ENCODE assay signal across 1 cellular context in the genomic region with DNA sequence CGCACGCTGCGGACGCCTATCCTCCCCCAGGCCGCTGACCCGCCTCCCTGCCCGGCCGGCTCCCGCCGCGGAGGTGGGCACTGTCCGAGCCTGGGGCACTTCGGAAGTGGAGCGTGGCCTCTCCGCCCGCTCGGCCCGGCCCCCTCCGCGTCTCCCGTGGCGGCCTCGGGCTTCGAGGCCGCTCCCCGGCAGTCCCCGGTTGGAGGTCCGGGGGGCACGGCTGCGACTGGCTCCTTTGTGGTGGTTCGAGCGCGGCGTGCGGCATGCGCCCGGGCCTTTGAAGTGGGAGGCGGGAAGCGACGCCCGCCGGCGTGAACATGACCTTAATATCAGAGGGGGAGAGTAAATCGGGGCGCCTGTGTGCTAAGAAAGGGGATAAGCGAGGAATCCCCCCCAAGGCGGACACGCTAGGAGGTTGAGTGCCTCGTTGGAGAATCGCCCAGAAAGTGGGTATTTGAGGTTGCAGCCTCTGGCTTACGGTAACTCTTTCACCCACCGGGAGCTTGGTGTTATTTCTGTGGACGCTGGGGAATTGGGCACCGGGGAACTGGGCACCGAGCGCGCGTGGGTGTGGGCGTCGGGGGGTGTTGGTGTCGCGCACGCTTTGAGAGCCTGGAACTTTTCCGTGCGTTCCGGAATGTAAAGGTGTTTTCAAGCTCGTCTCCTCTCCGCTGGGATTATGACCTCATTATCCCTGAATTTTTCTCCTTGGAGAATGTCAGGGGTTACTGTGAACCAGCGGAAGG.
TF ChIP-seq lines count a peak whose summit lies in the region.

No MANE protein-coding gene starts in this region.

TF ChIP-seq in HepG2, 621 proteins besides CTCF, POLR2A, EP300 and RAD21 (continued from another document and continues in another):
- no peak for TF ChIP-seq ZNF720 (CRISPR knock-in tag; IDR thresholded peaks at IDR 0.05)
- no peak for TF ChIP-seq NKX3-1 (CRISPR knock-in tag; IDR thresholded peaks at IDR 0.05)
- TF ChIP-seq, protein P1, sequence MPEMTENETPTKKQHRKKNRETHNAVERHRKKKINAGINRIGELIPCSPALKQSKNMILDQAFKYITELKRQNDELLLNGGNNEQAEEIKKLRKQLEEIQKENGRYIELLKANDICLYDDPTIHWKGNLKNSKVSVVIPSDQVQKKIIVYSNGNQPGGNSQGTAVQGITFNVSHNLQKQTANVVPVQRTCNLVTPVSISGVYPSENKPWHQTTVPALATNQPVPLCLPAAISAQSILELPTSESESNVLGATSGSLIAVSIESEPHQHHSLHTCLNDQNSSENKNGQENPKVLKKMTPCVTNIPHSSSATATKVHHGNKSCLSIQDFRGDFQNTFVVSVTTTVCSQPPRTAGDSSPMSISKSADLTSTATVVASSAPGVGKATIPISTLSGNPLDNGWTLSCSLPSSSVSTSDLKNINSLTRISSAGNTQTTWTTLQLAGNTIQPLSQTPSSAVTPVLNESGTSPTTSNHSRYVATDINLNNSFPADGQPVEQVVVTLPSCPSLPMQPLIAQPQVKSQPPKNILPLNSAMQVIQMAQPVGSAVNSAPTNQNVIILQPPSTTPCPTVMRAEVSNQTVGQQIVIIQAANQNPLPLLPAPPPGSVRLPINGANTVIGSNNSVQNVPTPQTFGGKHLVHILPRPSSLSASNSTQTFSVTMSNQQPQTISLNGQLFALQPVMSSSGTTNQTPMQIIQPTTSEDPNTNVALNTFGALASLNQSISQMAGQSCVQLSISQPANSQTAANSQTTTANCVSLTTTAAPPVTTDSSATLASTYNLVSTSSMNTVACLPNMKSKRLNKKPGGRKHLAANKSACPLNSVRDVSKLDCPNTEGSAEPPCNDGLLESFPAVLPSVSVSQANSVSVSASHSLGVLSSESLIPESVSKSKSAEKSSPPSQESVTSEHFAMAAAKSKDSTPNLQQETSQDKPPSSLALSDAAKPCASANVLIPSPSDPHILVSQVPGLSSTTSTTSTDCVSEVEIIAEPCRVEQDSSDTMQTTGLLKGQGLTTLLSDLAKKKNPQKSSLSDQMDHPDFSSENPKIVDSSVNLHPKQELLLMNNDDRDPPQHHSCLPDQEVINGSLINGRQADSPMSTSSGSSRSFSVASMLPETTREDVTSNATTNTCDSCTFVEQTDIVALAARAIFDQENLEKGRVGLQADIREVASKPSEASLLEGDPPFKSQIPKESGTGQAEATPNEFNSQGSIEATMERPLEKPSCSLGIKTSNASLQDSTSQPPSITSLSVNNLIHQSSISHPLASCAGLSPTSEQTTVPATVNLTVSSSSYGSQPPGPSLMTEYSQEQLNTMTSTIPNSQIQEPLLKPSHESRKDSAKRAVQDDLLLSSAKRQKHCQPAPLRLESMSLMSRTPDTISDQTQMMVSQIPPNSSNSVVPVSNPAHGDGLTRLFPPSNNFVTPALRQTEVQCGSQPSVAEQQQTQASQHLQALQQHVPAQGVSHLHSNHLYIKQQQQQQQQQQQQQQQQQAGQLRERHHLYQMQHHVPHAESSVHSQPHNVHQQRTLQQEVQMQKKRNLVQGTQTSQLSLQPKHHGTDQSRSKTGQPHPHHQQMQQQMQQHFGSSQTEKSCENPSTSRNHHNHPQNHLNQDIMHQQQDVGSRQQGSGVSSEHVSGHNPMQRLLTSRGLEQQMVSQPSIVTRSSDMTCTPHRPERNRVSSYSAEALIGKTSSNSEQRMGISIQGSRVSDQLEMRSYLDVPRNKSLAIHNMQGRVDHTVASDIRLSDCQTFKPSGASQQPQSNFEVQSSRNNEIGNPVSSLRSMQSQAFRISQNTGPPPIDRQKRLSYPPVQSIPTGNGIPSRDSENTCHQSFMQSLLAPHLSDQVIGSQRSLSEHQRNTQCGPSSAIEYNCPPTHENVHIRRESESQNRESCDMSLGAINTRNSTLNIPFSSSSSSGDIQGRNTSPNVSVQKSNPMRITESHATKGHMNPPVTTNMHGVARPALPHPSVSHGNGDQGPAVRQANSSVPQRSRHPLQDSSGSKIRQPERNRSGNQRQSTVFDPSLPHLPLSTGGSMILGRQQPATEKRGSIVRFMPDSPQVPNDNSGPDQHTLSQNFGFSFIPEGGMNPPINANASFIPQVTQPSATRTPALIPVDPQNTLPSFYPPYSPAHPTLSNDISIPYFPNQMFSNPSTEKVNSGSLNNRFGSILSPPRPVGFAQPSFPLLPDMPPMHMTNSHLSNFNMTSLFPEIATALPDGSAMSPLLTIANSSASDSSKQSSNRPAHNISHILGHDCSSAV (CRISPR knock-in tag; IDR thresholded peaks at IDR 0.05; ENCODE audit: borderline replicate concordance): no peak
- no peak for TF ChIP-seq ZFP36 (IDR thresholded peaks at IDR 0.05; ENCODE audit: borderline replicate concordance, low read depth, low read length, partially characterized antibody)
- peak; percentile 16; the same call in 1 of the 2 replicates for TF ChIP-seq KAT7 (CRISPR knock-in tag; IDR thresholded peaks at IDR 0.05; ENCODE audit: borderline replicate concordance)
- 0 out of 2 replicates have a peak, but pooled peaks have one; percentile 43 for TF ChIP-seq NFKB2 (CRISPR knock-in tag; IDR thresholded peaks at IDR 0.05; ENCODE audit: borderline replicate concordance)
- no peak for TF ChIP-seq ZNF101 (CRISPR knock-in tag; IDR thresholded peaks at IDR 0.05; ENCODE audit: borderline replicate concordance, low read depth)
- TF ChIP-seq DNMT3B (CRISPR knock-in tag; conservative IDR thresholded peaks at IDR 0.05): no peak
- no peak for TF ChIP-seq GABPB1 (CRISPR knock-in tag; IDR thresholded peaks at IDR 0.05)
- TF ChIP-seq NFRKB (IDR thresholded peaks at IDR 0.05): no peak
- no peak for TF ChIP-seq PHF20 (CRISPR knock-in tag; IDR thresholded peaks at IDR 0.05)
- TF ChIP-seq EZH2 (conservative IDR thresholded peaks at IDR 0.05; ENCODE audit: low read depth, low read length): no peak
- TF ChIP-seq, protein P2, sequence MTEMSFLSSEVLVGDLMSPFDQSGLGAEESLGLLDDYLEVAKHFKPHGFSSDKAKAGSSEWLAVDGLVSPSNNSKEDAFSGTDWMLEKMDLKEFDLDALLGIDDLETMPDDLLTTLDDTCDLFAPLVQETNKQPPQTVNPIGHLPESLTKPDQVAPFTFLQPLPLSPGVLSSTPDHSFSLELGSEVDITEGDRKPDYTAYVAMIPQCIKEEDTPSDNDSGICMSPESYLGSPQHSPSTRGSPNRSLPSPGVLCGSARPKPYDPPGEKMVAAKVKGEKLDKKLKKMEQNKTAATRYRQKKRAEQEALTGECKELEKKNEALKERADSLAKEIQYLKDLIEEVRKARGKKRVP (CRISPR knock-in tag; IDR thresholded peaks at IDR 0.05): no peak
- TF ChIP-seq MEIS1 (CRISPR knock-in tag; IDR thresholded peaks at IDR 0.05; ENCODE audit: borderline replicate concordance): no peak
- TF ChIP-seq, protein P3, sequence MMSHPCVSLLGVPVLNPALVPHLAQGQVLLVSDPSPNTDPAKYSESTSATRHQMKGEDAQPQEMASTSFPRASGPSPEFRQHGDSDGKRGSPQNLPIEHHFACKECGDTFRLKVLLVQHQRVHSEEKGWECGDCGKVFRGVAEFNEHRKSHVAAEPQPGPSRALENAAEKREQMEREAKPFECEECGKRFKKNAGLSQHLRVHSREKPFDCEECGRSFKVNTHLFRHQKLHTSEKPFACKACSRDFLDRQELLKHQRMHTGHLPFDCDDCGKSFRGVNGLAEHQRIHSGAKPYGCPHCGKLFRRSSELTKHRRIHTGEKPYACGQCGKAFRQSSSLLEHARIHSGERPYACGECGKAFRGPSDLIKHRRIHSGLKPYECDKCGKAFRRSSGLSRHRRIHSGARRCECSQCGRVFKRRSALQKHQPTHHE (CRISPR knock-in tag; IDR thresholded peaks at IDR 0.05; ENCODE audit: borderline replicate concordance): no peak
- TF ChIP-seq ZFP41 (CRISPR knock-in tag; IDR thresholded peaks at IDR 0.05; ENCODE audit: borderline replicate concordance): no peak
- TF ChIP-seq, protein P4, sequence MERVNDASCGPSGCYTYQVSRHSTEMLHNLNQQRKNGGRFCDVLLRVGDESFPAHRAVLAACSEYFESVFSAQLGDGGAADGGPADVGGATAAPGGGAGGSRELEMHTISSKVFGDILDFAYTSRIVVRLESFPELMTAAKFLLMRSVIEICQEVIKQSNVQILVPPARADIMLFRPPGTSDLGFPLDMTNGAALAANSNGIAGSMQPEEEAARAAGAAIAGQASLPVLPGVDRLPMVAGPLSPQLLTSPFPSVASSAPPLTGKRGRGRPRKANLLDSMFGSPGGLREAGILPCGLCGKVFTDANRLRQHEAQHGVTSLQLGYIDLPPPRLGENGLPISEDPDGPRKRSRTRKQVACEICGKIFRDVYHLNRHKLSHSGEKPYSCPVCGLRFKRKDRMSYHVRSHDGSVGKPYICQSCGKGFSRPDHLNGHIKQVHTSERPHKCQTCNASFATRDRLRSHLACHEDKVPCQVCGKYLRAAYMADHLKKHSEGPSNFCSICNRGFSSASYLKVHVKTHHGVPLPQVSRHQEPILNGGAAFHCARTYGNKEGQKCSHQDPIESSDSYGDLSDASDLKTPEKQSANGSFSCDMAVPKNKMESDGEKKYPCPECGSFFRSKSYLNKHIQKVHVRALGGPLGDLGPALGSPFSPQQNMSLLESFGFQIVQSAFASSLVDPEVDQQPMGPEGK (CRISPR knock-in tag; IDR thresholded peaks at IDR 0.05): no peak
- TF ChIP-seq ZNF850 (CRISPR knock-in tag; conservative IDR thresholded peaks at IDR 0.05): no peak
- TF ChIP-seq, protein P5, sequence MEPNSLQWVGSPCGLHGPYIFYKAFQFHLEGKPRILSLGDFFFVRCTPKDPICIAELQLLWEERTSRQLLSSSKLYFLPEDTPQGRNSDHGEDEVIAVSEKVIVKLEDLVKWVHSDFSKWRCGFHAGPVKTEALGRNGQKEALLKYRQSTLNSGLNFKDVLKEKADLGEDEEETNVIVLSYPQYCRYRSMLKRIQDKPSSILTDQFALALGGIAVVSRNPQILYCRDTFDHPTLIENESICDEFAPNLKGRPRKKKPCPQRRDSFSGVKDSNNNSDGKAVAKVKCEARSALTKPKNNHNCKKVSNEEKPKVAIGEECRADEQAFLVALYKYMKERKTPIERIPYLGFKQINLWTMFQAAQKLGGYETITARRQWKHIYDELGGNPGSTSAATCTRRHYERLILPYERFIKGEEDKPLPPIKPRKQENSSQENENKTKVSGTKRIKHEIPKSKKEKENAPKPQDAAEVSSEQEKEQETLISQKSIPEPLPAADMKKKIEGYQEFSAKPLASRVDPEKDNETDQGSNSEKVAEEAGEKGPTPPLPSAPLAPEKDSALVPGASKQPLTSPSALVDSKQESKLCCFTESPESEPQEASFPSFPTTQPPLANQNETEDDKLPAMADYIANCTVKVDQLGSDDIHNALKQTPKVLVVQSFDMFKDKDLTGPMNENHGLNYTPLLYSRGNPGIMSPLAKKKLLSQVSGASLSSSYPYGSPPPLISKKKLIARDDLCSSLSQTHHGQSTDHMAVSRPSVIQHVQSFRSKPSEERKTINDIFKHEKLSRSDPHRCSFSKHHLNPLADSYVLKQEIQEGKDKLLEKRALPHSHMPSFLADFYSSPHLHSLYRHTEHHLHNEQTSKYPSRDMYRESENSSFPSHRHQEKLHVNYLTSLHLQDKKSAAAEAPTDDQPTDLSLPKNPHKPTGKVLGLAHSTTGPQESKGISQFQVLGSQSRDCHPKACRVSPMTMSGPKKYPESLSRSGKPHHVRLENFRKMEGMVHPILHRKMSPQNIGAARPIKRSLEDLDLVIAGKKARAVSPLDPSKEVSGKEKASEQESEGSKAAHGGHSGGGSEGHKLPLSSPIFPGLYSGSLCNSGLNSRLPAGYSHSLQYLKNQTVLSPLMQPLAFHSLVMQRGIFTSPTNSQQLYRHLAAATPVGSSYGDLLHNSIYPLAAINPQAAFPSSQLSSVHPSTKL (CRISPR knock-in tag; IDR thresholded peaks at IDR 0.05): no peak
- TF ChIP-seq KLF15 (CRISPR knock-in tag; IDR thresholded peaks at IDR 0.05; ENCODE audit: borderline replicate concordance): no peak
- TF ChIP-seq, protein P6, sequence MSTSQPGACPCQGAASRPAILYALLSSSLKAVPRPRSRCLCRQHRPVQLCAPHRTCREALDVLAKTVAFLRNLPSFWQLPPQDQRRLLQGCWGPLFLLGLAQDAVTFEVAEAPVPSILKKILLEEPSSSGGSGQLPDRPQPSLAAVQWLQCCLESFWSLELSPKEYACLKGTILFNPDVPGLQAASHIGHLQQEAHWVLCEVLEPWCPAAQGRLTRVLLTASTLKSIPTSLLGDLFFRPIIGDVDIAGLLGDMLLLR (CRISPR knock-in tag; IDR thresholded peaks at IDR 0.05): no peak
- no peak for TF ChIP-seq KMT2B (CRISPR knock-in tag; IDR thresholded peaks at IDR 0.05)
- no peak for TF ChIP-seq TARDBP (CRISPR knock-in tag; IDR thresholded peaks at IDR 0.05)
- TF ChIP-seq ZC3H4 (CRISPR knock-in tag; IDR thresholded peaks at IDR 0.05; ENCODE audit: borderline replicate concordance): no peak
- TF ChIP-seq, protein P7, sequence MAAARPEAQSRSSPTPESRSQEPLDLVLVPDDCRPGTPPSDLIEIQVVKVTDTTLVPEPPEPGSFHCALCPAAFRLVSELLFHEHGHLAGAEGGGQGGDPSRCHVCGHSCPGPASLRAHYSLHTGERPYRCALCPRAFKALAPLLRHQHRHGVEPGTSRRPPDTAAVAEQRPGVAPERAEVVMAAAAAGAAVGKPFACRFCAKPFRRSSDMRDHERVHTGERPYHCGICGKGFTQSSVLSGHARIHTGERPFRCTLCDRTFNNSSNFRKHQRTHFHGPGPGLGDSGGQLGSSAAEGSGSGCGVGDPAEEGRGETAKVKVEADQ (CRISPR knock-in tag; IDR thresholded peaks at IDR 0.05; ENCODE audit: borderline replicate concordance): no peak
- TF ChIP-seq, protein P8, sequence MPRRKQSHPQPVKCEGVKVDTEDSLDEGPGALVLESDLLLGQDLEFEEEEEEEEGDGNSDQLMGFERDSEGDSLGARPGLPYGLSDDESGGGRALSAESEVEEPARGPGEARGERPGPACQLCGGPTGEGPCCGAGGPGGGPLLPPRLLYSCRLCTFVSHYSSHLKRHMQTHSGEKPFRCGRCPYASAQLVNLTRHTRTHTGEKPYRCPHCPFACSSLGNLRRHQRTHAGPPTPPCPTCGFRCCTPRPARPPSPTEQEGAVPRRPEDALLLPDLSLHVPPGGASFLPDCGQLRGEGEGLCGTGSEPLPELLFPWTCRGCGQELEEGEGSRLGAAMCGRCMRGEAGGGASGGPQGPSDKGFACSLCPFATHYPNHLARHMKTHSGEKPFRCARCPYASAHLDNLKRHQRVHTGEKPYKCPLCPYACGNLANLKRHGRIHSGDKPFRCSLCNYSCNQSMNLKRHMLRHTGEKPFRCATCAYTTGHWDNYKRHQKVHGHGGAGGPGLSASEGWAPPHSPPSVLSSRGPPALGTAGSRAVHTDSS (CRISPR knock-in tag; conservative IDR thresholded peaks at IDR 0.05): no peak
- TF ChIP-seq, protein P9, sequence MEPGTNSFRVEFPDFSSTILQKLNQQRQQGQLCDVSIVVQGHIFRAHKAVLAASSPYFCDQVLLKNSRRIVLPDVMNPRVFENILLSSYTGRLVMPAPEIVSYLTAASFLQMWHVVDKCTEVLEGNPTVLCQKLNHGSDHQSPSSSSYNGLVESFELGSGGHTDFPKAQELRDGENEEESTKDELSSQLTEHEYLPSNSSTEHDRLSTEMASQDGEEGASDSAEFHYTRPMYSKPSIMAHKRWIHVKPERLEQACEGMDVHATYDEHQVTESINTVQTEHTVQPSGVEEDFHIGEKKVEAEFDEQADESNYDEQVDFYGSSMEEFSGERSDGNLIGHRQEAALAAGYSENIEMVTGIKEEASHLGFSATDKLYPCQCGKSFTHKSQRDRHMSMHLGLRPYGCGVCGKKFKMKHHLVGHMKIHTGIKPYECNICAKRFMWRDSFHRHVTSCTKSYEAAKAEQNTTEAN (CRISPR knock-in tag; conservative IDR thresholded peaks at IDR 0.05): no peak
- TF ChIP-seq STAT5B (CRISPR knock-in tag; IDR thresholded peaks at IDR 0.05): no peak
- TF ChIP-seq, protein P10, sequence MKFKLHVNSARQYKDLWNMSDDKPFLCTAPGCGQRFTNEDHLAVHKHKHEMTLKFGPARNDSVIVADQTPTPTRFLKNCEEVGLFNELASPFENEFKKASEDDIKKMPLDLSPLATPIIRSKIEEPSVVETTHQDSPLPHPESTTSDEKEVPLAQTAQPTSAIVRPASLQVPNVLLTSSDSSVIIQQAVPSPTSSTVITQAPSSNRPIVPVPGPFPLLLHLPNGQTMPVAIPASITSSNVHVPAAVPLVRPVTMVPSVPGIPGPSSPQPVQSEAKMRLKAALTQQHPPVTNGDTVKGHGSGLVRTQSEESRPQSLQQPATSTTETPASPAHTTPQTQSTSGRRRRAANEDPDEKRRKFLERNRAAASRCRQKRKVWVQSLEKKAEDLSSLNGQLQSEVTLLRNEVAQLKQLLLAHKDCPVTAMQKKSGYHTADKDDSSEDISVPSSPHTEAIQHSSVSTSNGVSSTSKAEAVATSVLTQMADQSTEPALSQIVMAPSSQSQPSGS (CRISPR knock-in tag; IDR thresholded peaks at IDR 0.05): no peak
- TF ChIP-seq ZNF329 (CRISPR knock-in tag; IDR thresholded peaks at IDR 0.05; ENCODE audit: low read depth): no peak
